1 cellular context compared by ENCODE assay signal in the genomic region with DNA sequence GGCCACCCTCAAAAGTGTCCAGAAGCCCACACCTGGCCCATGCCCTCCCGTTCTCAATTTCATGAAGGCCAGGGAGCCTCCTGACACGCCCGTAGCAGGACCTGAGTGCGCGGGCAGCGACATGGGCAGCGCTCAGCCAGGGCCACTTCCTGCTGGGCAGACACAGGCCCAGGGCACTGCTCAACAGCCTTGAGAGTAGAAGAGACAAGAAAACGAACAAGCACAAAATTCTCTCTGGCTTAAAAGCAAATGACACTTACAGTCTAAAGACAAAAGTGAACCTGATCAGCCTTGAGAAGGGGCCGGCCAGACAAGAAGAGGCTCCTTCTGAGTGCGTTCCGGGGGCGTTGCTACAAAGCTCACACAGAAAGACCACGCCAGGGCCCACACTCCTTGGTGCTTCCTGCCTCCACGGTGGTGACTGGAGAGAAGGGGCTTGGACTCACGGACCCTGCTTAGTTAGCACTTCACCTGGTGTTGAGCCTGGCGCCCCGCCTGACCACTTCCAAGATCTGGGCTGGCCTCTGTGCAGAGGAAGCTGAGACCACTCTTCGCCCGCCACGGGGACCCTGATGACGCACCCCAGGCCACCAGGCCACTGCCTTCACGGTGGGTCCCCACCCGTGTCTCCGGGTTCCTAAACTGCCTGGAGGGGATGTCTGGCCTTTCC.
TF ChIP-seq lines count a peak whose summit lies in the region.

No MANE protein-coding gene starts in this region.

TF ChIP-seq in endothelial cell of umbilical vein, 7 proteins besides CTCF, POLR2A, EP300 and RAD21 (continued from another document):
- TF ChIP-seq, protein P1, sequence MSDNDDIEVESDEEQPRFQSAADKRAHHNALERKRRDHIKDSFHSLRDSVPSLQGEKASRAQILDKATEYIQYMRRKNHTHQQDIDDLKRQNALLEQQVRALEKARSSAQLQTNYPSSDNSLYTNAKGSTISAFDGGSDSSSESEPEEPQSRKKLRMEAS (IDR thresholded peaks at IDR 0.05; ENCODE audit: insufficient read depth, insufficient read length), result no peak
